ENCODE assay signal across 8 cellular contexts in genomic region chr10:29386347-29386999, GRCh38.
DNase-seq lines count a peak whose midpoint lies in the region; ATAC-seq, FAIRE-seq and TF ChIP-seq lines count a peak whose summit lies in the region.

No MANE protein-coding gene starts in this region.

- no peaks in the 10 kb centered on the region for H3K9me3 ChIP-seq in pancreas

- in situ Hi-C loops in SK-MEL-5 (cut with HindIII; ENCODE audit: low pct_unique_long_range_greater_than_20kb, low sequenced_read_pairs): no loop called here

- intact Hi-C loops in pancreas (cut with DNase I): no loop called here

- peak; percentile 71 for TF ChIP-seq CTCF in fibroblast of pulmonary artery (IDR thresholded peaks at IDR 0.05; ENCODE audit: low read length, missing control alignments)
- TF ChIP-seq CTCF in pancreas (IDR thresholded peaks at IDR 0.05): peak; percentile 58 to 76 (median 68)

- 38 to 40% methylated on average over 8 of the region's 8 CpGs for WGBS in pancreas, 2 donors

- peak; percentile 81 for FAIRE-seq in pancreas (lab: Jason Lieb, UNC)

- DNase-seq in stimulated activated CD4-positive, alpha-beta T cell treated with anti-CD3 and anti-CD28 coated beads, Interleukin-4, amount 100 ng/mL, for 24 hours: peak; percentile 17
- no peak for DNase-seq in stimulated activated CD4-positive, alpha-beta T cell treated with anti-CD3 and anti-CD28 coated beads, Interleukin-4, amount 100 ng/mL, for 4 hours
- peak; percentile 51 for DNase-seq in SK-MEL-5 (ENCODE audit: low read depth, low spot score)
- peak; percentile 44 for DNase-seq in fibroblast of pulmonary artery (ENCODE audit: low read depth)
- DNase-seq in pancreas: no peak
- DNase-seq in GF-D8 (lab: John Stamatoyannopoulos, UW): no peak
- DNase-seq in activated CD8-positive, alpha-beta memory T cell treated with anti-CD3 and anti-CD28 coated beads for 24 hours: no peak

- ATAC-seq in HG03159 (IDR thresholded peaks at IDR 0.05; ENCODE audit: unreplicated experiment): peak; percentile 70
- peak; percentile 55 to 81 (median 76) for ATAC-seq in pancreas

- no peaks in the 10 kb centered on the region for H3K4me1 ChIP-seq in pancreas

- H3K36me3 ChIP-seq in pancreas: no peaks in the 10 kb centered on the region

- H3K27me3 ChIP-seq in pancreas: no peaks in the 10 kb centered on the region

- no peak overlapping the region for H3K27ac ChIP-seq in pancreas

- H3K4me3 ChIP-seq in fibroblast of pulmonary artery (replicated peaks; ENCODE audit: low read depth, low read length): no peak overlapping the region
- no peak overlapping the region for H3K4me3 ChIP-seq in pancreas

Comparison
In these comparisons a context has a peak if more than half of its experiments do, and no peak if none do; other contexts are left out.
1. DNase-seq: peak in stimulated activated CD4-positive, alpha-beta T cell treated with anti-CD3 and anti-CD28 coated beads, Interleukin-4, amount 100 ng/mL, for 24 hours (single experiment), SK-MEL-5 (single experiment) and fibroblast of pulmonary artery (single experiment); none in stimulated activated CD4-positive, alpha-beta T cell treated with anti-CD3 and anti-CD28 coated beads, Interleukin-4, amount 100 ng/mL, for 4 hours (0 of 2), pancreas (0 of 6), GF-D8 (single experiment) and activated CD8-positive, alpha-beta memory T cell treated with anti-CD3 and anti-CD28 coated beads for 24 hours (single experiment).